In genomic region chr12:62919827-62920226, GRCh38 we compare ENCODE assay signal across 8 cellular contexts. TPM values are rescaled to one million over a fixed set of nuclear protein-coding genes. Genes with fewer than 3 reads are reported as not detected.
A peak's percentile ranks its signal among the peaks of the same experiment; 100 is the strongest.
DNase-seq lines count a peak whose midpoint lies in the region; ATAC-seq and TF ChIP-seq lines count a peak whose summit lies in the region.

No MANE protein-coding gene starts in this region.

- WGBS in suprapubic skin, result 22% methylated on average over 2 of the region's 2 CpGs

- TF ChIP-seq EP300 in suprapubic skin (IDR thresholded peaks at IDR 0.05), result no peak

- H3K36me3 ChIP-seq in BJ (ENCODE audit: control insufficient read depth, insufficient read depth, low read length), result no peaks in the 10 kb centered on the region
- no peaks in the 10 kb centered on the region for H3K36me3 ChIP-seq in suprapubic skin

- TF ChIP-seq POLR2A in suprapubic skin (IDR thresholded peaks at IDR 0.05), result no peak

- TF ChIP-seq CTCF in BJ (IDR thresholded peaks at IDR 0.05; ENCODE audit: insufficient read depth, low read depth, low read length), result no peak
- no peak for TF ChIP-seq CTCF in VCaP (conservative IDR thresholded peaks at IDR 0.05)
- TF ChIP-seq CTCF in suprapubic skin (IDR thresholded peaks at IDR 0.05), result no peak

- no peaks in the 10 kb centered on the region for H3K9me3 ChIP-seq in suprapubic skin

- H3K27me3 ChIP-seq in BJ (ENCODE audit: control insufficient read depth, insufficient read depth, low read length) (no peaks in the 10 kb centered on the region), suprapubic skin (no peaks in the 10 kb centered on the region)

- ATAC-seq in HG02798 (IDR thresholded peaks at IDR 0.05; ENCODE audit: poor library complexity, unreplicated experiment), result no peak

- H3K27ac ChIP-seq in VCaP (peak overlapping the region; percentile 41), suprapubic skin (no peak overlapping the region)

- no peak overlapping the region for H3K4me3 ChIP-seq in BJ (ENCODE audit: low read depth, low read length)
- no peak overlapping the region for H3K4me3 ChIP-seq in suprapubic skin

- CTCF ChIA-PET in BJ (lab: Yijun Ruan, JAX), result interaction anchor here (0.6 to 1.3 kb wide), 3 partner anchors 72 to 107 kb away, joined by 3 to 4 read pairs (median 3); no protein-coding TSS in a partner anchor

- POLR2A ChIA-PET in BJ (lab: Charles Lee), result no interaction called here

- no peaks in the 10 kb centered on the region for H3K4me1 ChIP-seq in suprapubic skin

- peak; percentile 51 for DNase-seq in BJ (ENCODE audit: low read depth)
- DNase-seq in NCI-H1105 treated with DMSO at 0.1 percent for 48 hours (lab: John Stamatoyannopoulos, UW), result peak; percentile 97
- peak; percentile 77 for DNase-seq in iris pigment epithelial cell (ENCODE audit: low read depth)
- no peak for DNase-seq in KG1 (lab: John Stamatoyannopoulos, UW)
- no peak for DNase-seq in suprapubic skin (ENCODE audit: low spot score in 2 of 2)
- no peak for DNase-seq in Kasumi-1 (lab: John Stamatoyannopoulos, UW)

RNA-seq across cellular contexts. Expression of gene PPM1H, which starts 15.1 kb away (rescaled TPM):
- polyA plus RNA-seq in BJ (2011; rRNA removed), result 2.3 and 3.6 TPM in 2 replicates
- 3.6 and 5.0 TPM in 2 replicates for polyA minus RNA-seq in BJ (2011; rRNA and poly(A)+ RNA removed)
- total RNA-seq in suprapubic skin, result 1 to 10 TPM; 2.3 to 8.1 (median 4.9) TPM

Comparison
In these comparisons a context has a peak if more than half of its experiments do, and no peak if none do; other contexts are left out.
1. DNase-seq: peak in BJ (single experiment), NCI-H1105 treated with DMSO at 0.1 percent for 48 hours (single experiment) and iris pigment epithelial cell (single experiment); none in KG1 (single experiment), suprapubic skin (0 of 2) and Kasumi-1 (0 of 2).